In genomic region chr2:43420310-43420903, GRCh38 we compare ENCODE assay signal across 1 cellular context.
TF ChIP-seq lines count a peak whose summit lies in the region.

No MANE protein-coding gene starts in this region.

TF ChIP-seq in HepG2, 621 proteins besides CTCF, POLR2A, EP300 and RAD21 (continued from another document and continues in another):
- TF ChIP-seq ZNF281 (CRISPR knock-in tag; IDR thresholded peaks at IDR 0.05; ENCODE audit: borderline replicate concordance) (no peak), GTF3A (CRISPR knock-in tag; conservative IDR thresholded peaks at IDR 0.05) (no peak), TCF7 (IDR thresholded peaks at IDR 0.05; ENCODE audit: low read depth) (peak; percentile 35; the same call in 1 of the 2 replicates), NFIC (IDR thresholded peaks at IDR 0.05; ENCODE audit: low read length) (peak; percentile 45; the same call in 1 of the 2 replicates), MIXL1 (CRISPR knock-in tag; IDR thresholded peaks at IDR 0.05) (no peak), NCOA2 (CRISPR knock-in tag; IDR thresholded peaks at IDR 0.05) (peak; percentile 81), ZNF609 (CRISPR knock-in tag; IDR thresholded peaks at IDR 0.05; ENCODE audit: borderline replicate concordance) (peak; percentile 66; the same call in 1 of the 2 replicates), YEATS4 (CRISPR knock-in tag; IDR thresholded peaks at IDR 0.05; ENCODE audit: borderline replicate concordance) (no peak), ISL2 (CRISPR knock-in tag; IDR thresholded peaks at IDR 0.05) (peak; percentile 76; the same call in 1 of the 2 replicates), FOXJ3 (CRISPR knock-in tag; IDR thresholded peaks at IDR 0.05; ENCODE audit: borderline replicate concordance) (peak; percentile 41; the same call in 1 of the 2 replicates), ATF2 (CRISPR knock-in tag; IDR thresholded peaks at IDR 0.05) (peak; percentile 12; the same call in 1 of the 2 replicates), MBD4 (IDR thresholded peaks at IDR 0.05; ENCODE audit: borderline replicate concordance, low read length) (no peak; the same call in 1 of the 2 replicates), POGZ (CRISPR knock-in tag; IDR thresholded peaks at IDR 0.05) (peak; percentile 41; the same call in 1 of the 2 replicates), RCOR2 (CRISPR knock-in tag; IDR thresholded peaks at IDR 0.05) (peak; percentile 60), NFRKB (IDR thresholded peaks at IDR 0.05) (no peak), ZFP90 (CRISPR knock-in tag; IDR thresholded peaks at IDR 0.05; ENCODE audit: borderline replicate concordance) (0 out of 2 replicates have a peak, but pooled peaks have one; percentile 31), BCL6 (CRISPR knock-in tag; IDR thresholded peaks at IDR 0.05) (0 out of 2 replicates have a peak, but pooled peaks have one; percentile 53), HNF4A (CRISPR knock-in tag; IDR thresholded peaks at IDR 0.05) (peak; percentile 57), SOX6 (IDR thresholded peaks at IDR 0.05) (no peak), SOX6 (CRISPR knock-in tag; IDR thresholded peaks at IDR 0.05) (peak; percentile 75), FOXA1 (IDR thresholded peaks at IDR 0.05) (no peak), FOXA1 (CRISPR knock-in tag; IDR thresholded peaks at IDR 0.05) (peak; percentile 33; the same call in 1 of the 2 replicates), THRA (CRISPR knock-in tag; IDR thresholded peaks at IDR 0.05; ENCODE audit: borderline replicate concordance) (peak; percentile 79; the same call in 1 of the 2 replicates), NKX3-1 (CRISPR knock-in tag; IDR thresholded peaks at IDR 0.05) (0 out of 2 replicates have a peak, but pooled peaks have one; percentile 30), MIER2 (CRISPR knock-in tag; IDR thresholded peaks at IDR 0.05) (no peak), HDAC2 (CRISPR knock-in tag; IDR thresholded peaks at IDR 0.05) (peak; percentile 24; the same call in 1 of the 2 replicates), NR2F6 (IDR thresholded peaks at IDR 0.05) (peak; percentile 56; the same call in 1 of the 2 replicates), NR2F6 (CRISPR knock-in tag; IDR thresholded peaks at IDR 0.05) (no peak), FOXP4 (CRISPR knock-in tag; IDR thresholded peaks at IDR 0.05) (peak; percentile 48; the same call in 1 of the 2 replicates), GATAD2A (CRISPR knock-in tag; IDR thresholded peaks at IDR 0.05) (peak; percentile 80), HNF1A (IDR thresholded peaks at IDR 0.05; ENCODE audit: low read depth) (no peak), HNF1A (CRISPR knock-in tag; IDR thresholded peaks at IDR 0.05; ENCODE audit: borderline replicate concordance) (peak; percentile 44; the same call in 1 of the 2 replicates), PAXIP1 (CRISPR knock-in tag; conservative IDR thresholded peaks at IDR 0.05) (0 out of 2 replicates have a peak, but pooled peaks have one; percentile 43), CENPBD1 (CRISPR knock-in tag; IDR thresholded peaks at IDR 0.05; ENCODE audit: borderline replicate concordance, low read depth) (no peak), ZNF382 (CRISPR knock-in tag; IDR thresholded peaks at IDR 0.05; ENCODE audit: borderline replicate concordance) (0 out of 2 replicates have a peak, but pooled peaks have one; percentile 11), ZNF225 (CRISPR knock-in tag; IDR thresholded peaks at IDR 0.05) (no peak)
